Comparison of ENCODE assay signal across 8 cellular contexts in the genomic region with DNA sequence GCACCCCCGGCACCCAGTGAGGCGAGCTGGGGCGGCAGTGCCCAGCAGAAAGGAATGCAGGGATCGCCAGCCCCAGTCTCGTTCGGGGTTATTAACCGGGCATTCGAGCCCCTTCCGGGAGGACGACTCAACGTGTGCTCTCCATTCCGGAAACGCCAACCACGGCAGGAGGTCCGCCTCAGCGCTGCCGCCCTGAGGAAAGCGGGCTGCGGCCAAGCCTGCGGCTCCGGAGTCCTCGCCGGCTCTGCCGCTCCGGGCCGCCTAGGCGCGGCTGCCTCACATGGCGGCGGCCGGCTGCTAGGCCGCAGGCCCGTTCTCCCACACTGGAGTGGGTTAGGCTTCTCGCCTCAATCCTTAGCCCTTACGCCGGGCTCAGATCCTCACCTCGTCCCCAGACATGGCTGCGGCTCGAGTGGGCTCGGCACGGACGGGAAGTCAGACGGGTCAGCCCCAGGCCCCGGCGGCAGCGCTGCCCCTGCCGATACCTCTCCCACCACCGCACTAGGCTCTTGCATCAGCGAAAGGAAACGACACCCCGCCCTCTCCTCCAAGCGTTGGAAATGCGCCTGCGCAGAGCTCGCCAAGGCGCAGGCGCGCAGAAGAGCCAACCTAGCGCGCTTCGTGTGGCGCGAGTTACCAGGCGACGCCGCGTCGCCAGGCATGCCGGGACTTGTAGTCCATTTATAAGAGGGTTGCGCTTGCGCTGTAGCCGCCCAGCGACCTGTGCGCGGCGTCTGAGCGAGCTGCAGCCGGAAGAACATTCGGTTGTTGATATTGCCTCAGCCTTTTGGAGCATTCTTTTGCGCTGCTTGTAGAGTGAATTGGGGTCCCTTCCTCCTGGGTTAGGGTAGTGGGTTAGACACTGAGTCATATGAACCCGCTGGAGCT. TPM values are rescaled to one million over a fixed set of nuclear protein-coding genes. Genes with fewer than 3 reads are reported as not detected.
DNase-seq lines count a peak whose midpoint lies in the region; ATAC-seq and TF ChIP-seq lines count a peak whose summit lies in the region.

A gene with protein sequence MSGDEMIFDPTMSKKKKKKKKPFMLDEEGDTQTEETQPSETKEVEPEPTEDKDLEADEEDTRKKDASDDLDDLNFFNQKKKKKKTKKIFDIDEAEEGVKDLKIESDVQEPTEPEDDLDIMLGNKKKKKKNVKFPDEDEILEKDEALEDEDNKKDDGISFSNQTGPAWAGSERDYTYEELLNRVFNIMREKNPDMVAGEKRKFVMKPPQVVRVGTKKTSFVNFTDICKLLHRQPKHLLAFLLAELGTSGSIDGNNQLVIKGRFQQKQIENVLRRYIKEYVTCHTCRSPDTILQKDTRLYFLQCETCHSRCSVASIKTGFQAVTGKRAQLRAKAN (minus strand): TSS at position 532 of the 888 bp plus-strand sequence. CDS start 133 bp downstream, at position 399.

- peak; percentile 95 to 99 for TF ChIP-seq POLR2A in uterus (IDR thresholded peaks at IDR 0.05)

- H3K27ac Mint-ChIP-seq in T-helper 2 cell treated with Interferon-gamma antibody and Interleukin-4, amounts not matched to agents 5 μg/mL and 100 μg/mL, for 36 hours, result peak within 1 kb of the TSS; percentile 99

- H3K9me3 ChIP-seq in ascending aorta, result no peaks in the 10 kb centered on the region
- H3K9me3 ChIP-seq in right cardiac atrium (ENCODE audit: control insufficient read depth, low read length), result no peaks in the 10 kb centered on the region
- no peaks in the 10 kb centered on the region for H3K9me3 ChIP-seq in uterus

- intact Hi-C loops in ascending aorta (cut with DNase I) (loop anchor here (1.0 to 10.0 kb wide), 5 partner anchors 119 to 667 kb away; a partner anchor contains a TSS), right cardiac atrium (cut with DNase I) (no loop called here), uterus (cut with DNase I; ENCODE audit: low total_unique reads) (no loop called here)

- no peaks in the 10 kb centered on the region for H3K9me3 Mint-ChIP-seq in T-helper 2 cell treated with Interferon-gamma antibody and Interleukin-4, amounts not matched to agents 5 μg/mL and 100 μg/mL, for 36 hours

- peaks cover 34% of the 10 kb centered on the region for H3K36me3 Mint-ChIP-seq in T-helper 2 cell treated with Interferon-gamma antibody and Interleukin-4, amounts not matched to agents 5 μg/mL and 100 μg/mL, for 36 hours (ENCODE audit: low read depth)

- H3K4me3 ChIP-seq in ascending aorta (peak within 1 kb of the TSS; percentile 79 to 95), right cardiac atrium (ENCODE audit: low read length) (peak within 1 kb of the TSS; percentile 92), uterus (peak within 1 kb of the TSS; percentile 88 to 90)

- H3K4me3 Mint-ChIP-seq in T-helper 2 cell treated with Interferon-gamma antibody and Interleukin-4, amounts not matched to agents 5 μg/mL and 100 μg/mL, for 36 hours, result peak within 1 kb of the TSS; percentile 98

- H3K36me3 ChIP-seq in ascending aorta, result peaks cover 4 to 10% of the 10 kb centered on the region in 2 donors
- H3K36me3 ChIP-seq in uterus, result no peaks in the 10 kb centered on the region

- peak; percentile 99 to 100 for DNase-seq in NCI-H1930 (lab: John Stamatoyannopoulos, UW)
- DNase-seq in T-helper 2 cell treated with Interferon-gamma antibody and Interleukin-4, amounts not matched to agents 5 μg/mL and 100 μg/mL, for 36 hours (ENCODE audit: low spot score), result peak; percentile 97
- peak; percentile 87 to 97 for DNase-seq in ascending aorta (ENCODE audit: low spot score in 2 of 2)
- DNase-seq in right cardiac atrium, result peak; percentile 97 to 99 (median 98)
- DNase-seq in pulmonary artery endothelial cell (ENCODE audit: low read depth, low spot score), result peak; percentile 95
- DNase-seq in uterus, result peak; percentile 96 to 98

- WGBS in right cardiac atrium, result under 1% methylated on average over 81 of the region's 81 CpGs

- H3K4me1 Mint-ChIP-seq in T-helper 2 cell treated with Interferon-gamma antibody and Interleukin-4, amounts not matched to agents 5 μg/mL and 100 μg/mL, for 36 hours (ENCODE audit: low read depth), result peaks cover 32% of the 10 kb centered on the region

- ATAC-seq in GM18502 (IDR thresholded peaks at IDR 0.05; ENCODE audit: poor library complexity, unreplicated experiment) (peak; percentile 93), HG02970 (IDR thresholded peaks at IDR 0.05; ENCODE audit: low FRiP score, unreplicated experiment) (peak; percentile 94), right cardiac atrium (peak; percentile 97 to 98)

- H3K4me1 ChIP-seq in ascending aorta (peaks cover 0 to 23% of the 10 kb centered on the region in 2 donors), right cardiac atrium (ENCODE audit: control insufficient read depth, insufficient read depth, low read length) (peaks cover 8% of the 10 kb centered on the region), uterus (no peaks in the 10 kb centered on the region)

- peak within 1 kb of the TSS; percentile 94 to 99 for H3K27ac ChIP-seq in ascending aorta
- peak within 1 kb of the TSS; percentile 96 for H3K27ac ChIP-seq in right cardiac atrium (ENCODE audit: low read length)
- H3K27ac ChIP-seq in uterus, result peak within 1 kb of the TSS; percentile 92 to 97

- TF ChIP-seq CTCF in ascending aorta (IDR thresholded peaks at IDR 0.05) (no peak), uterus (IDR thresholded peaks at IDR 0.05) (peak in 3 of 4 experiments; percentile 12 to 27 (median 24))

- H3K27me3 ChIP-seq in ascending aorta, result no peaks in the 10 kb centered on the region
- no peaks in the 10 kb centered on the region for H3K27me3 ChIP-seq in right cardiac atrium (ENCODE audit: control insufficient read depth, insufficient read depth)
- H3K27me3 ChIP-seq in uterus, result no peaks in the 10 kb centered on the region

- peaks cover 4% of the 10 kb centered on the region for H3K27me3 Mint-ChIP-seq in T-helper 2 cell treated with Interferon-gamma antibody and Interleukin-4, amounts not matched to agents 5 μg/mL and 100 μg/mL, for 36 hours (ENCODE audit: low read depth)

RNA-seq across cellular contexts. Expression of the gene that starts here (rescaled TPM):
- 19.3 TPM for total RNA-seq in ascending aorta
- total RNA-seq in right cardiac atrium, result 10 to 100 TPM; 36.0 to 46.9 (median 39.5) TPM
- polyA plus RNA-seq in right cardiac atrium, result 37.3 TPM
- 133 and 138 TPM in 2 replicates for total RNA-seq in pulmonary artery endothelial cell
- 10 to 100 TPM; 18.7 to 46.9 (median 37.6) TPM for total RNA-seq in uterus

Comparison
In these comparisons a context has a peak if more than half of its experiments do, and no peak if none do; other contexts are left out.
1. Peak in every context shown above with its lines: DNase-seq, ATAC-seq, H3K4me3 ChIP-seq and H3K27ac ChIP-seq.
2. CTCF ChIP-seq: peak in uterus (3 of 4); none in ascending aorta (0 of 3).